23 cellular contexts compared by ENCODE assay signal in genomic region chr7:150954201-150954985, GRCh38. TPM values are rescaled to one million over a fixed set of nuclear protein-coding genes. Genes with fewer than 3 reads are reported as not detected.
DNase-seq lines count a peak whose midpoint lies in the region; ATAC-seq and TF ChIP-seq lines count a peak whose summit lies in the region.
"Had no signal": no experiment of that assay in that cellular context is flagged by ENCODE, and none has a peak within 500 bp of the region (broad histone marks: within the 10 kb centered on the region; RNA-seq: fewer than 3 reads in every experiment).

No MANE protein-coding gene starts in this region.

- TF ChIP-seq POLR2A in esophagus muscularis mucosa (IDR thresholded peaks at IDR 0.05; ENCODE audit: low read depth), result no peak

- no peaks in the 10 kb centered on the region for H3K9me3 ChIP-seq in esophagus muscularis mucosa
- no peaks in the 10 kb centered on the region for H3K9me3 ChIP-seq in mesenchymal stem cell (ENCODE audit: control insufficient read depth, low read length)
- no peaks in the 10 kb centered on the region for H3K9me3 ChIP-seq in smooth muscle cell (replicated peaks; ENCODE audit: low read depth)
- H3K9me3 ChIP-seq: colonic mucosa, right lobe of liver, upper lobe of right lung had no signal

- no peaks in the 10 kb centered on the region for H3K36me3 Mint-ChIP-seq in stimulated activated effector memory CD8-positive, alpha-beta T cell treated with anti-CD3 and anti-CD28 coated beads, Interleukin-12 subunit alpha, Interleukin-12 subunit beta, amount 100 ng/mL, for 72 hours

- H3K27ac Mint-ChIP-seq in stimulated activated effector memory CD8-positive, alpha-beta T cell treated with anti-CD3 and anti-CD28 coated beads, Interleukin-12 subunit alpha, Interleukin-12 subunit beta, amount 100 ng/mL, for 72 hours, result no peak overlapping the region
- H3K27ac Mint-ChIP-seq: activated CD4-positive, alpha-beta T cell treated with anti-CD3 and anti-CD28 coated beads for 36 hours; activated naive CD4-positive, alpha-beta T cell treated with anti-CD3 and anti-CD28 coated beads for 36 hours; naive thymus-derived CD4-positive, alpha-beta T cell; stimulated activated naive CD8-positive, alpha-beta T cell treated with anti-CD3 and anti-CD28 coated beads, Interleukin-15, Interleukin-2, amounts not matched to agents 100 ng/mL and 50 ng/mL, for 24 hours had no signal

- no peaks in the 10 kb centered on the region for H3F3A ChIP-seq in smooth muscle cell (ENCODE audit: low read depth)

- no peak overlapping the region for H2BK5ac ChIP-seq in mesenchymal stem cell (ENCODE audit: low read depth, low read length, poor library complexity, severe bottlenecking)

- H3K4me1 ChIP-seq in esophagus muscularis mucosa, result peaks cover 47 to 64% (median 57%) of the 10 kb centered on the region in 4 donors
- H3K4me1 ChIP-seq in mesenchymal stem cell (ENCODE audit: control insufficient read depth, insufficient read depth, low read depth, low read length), result peaks cover 16% of the 10 kb centered on the region
- peaks cover 19% of the 10 kb centered on the region for H3K4me1 ChIP-seq in smooth muscle cell (ENCODE audit: low read depth)
- H3K4me1 ChIP-seq: colonic mucosa, right lobe of liver had no signal

- H3K9me3 Mint-ChIP-seq in stimulated activated effector memory CD8-positive, alpha-beta T cell treated with anti-CD3 and anti-CD28 coated beads, Interleukin-12 subunit alpha, Interleukin-12 subunit beta, amount 100 ng/mL, for 72 hours, result no peaks in the 10 kb centered on the region
- H3K9me3 Mint-ChIP-seq: activated naive CD4-positive, alpha-beta T cell treated with anti-CD3 and anti-CD28 coated beads for 36 hours; naive thymus-derived CD4-positive, alpha-beta T cell; stimulated activated naive CD8-positive, alpha-beta T cell treated with anti-CD3 and anti-CD28 coated beads, Interleukin-15, Interleukin-2, amounts not matched to agents 100 ng/mL and 50 ng/mL, for 24 hours had no signal

- H3K27ac ChIP-seq in esophagus muscularis mucosa (replicated peaks in 1 of 4), result peak overlapping the region; percentile 77 to 88 (median 84)
- H3K27ac ChIP-seq in mesenchymal stem cell (ENCODE audit: low read length, poor library complexity, severe bottlenecking), result no peak overlapping the region
- H3K27ac ChIP-seq in smooth muscle cell (ENCODE audit: low read depth), result no peak overlapping the region
- H3K27ac ChIP-seq: colonic mucosa, right lobe of liver, upper lobe of right lung had no signal

- no peak overlapping the region for H2AK5ac ChIP-seq in mesenchymal stem cell (ENCODE audit: low read length, severe bottlenecking)

- H2BK120ac ChIP-seq in mesenchymal stem cell (ENCODE audit: low read depth, low read length), result no peak overlapping the region

- H2BK15ac ChIP-seq in mesenchymal stem cell (ENCODE audit: low read depth, poor library complexity, severe bottlenecking), result no peak overlapping the region

- H3K4me1 Mint-ChIP-seq in stimulated activated effector memory CD8-positive, alpha-beta T cell treated with anti-CD3 and anti-CD28 coated beads, Interleukin-12 subunit alpha, Interleukin-12 subunit beta, amount 100 ng/mL, for 72 hours, result no peaks in the 10 kb centered on the region

- no peaks in the 10 kb centered on the region for H4K20me1 ChIP-seq in smooth muscle cell (ENCODE audit: low read depth)

- no peak overlapping the region for H2AFZ ChIP-seq in mesenchymal stem cell (ENCODE audit: low read depth, low read length)
- H2AFZ ChIP-seq in smooth muscle cell (ENCODE audit: low read depth), result no peak overlapping the region

- 73% methylated on average over 7 of the region's 9 CpGs for WGBS in esophagus muscularis mucosa
- 74% methylated on average over 9 of the region's 9 CpGs for WGBS in mesenchymal stem cell
- WGBS in smooth muscle cell (ENCODE audit: low lambda C conversion rate), result 61% methylated on average over 9 of the region's 9 CpGs

- no peak overlapping the region for H3K23ac ChIP-seq in mesenchymal stem cell (ENCODE audit: low read length in 2 of 2)

- TF ChIP-seq EP300 in esophagus muscularis mucosa (IDR thresholded peaks at IDR 0.05), result no peak

- TF ChIP-seq CTCF in esophagus muscularis mucosa (IDR thresholded peaks at IDR 0.05) (no peak), smooth muscle cell (IDR thresholded peaks at IDR 0.05; ENCODE audit: borderline replicate concordance, insufficient read depth, poor library complexity, severe bottlenecking) (no peak)

- H3K4me3 ChIP-seq in H7 (ENCODE audit: insufficient read depth, low read depth, low read length) (no peak overlapping the region), esophagus muscularis mucosa (peak overlapping the region in 3 of 4 donors; percentile 43 to 49 (median 45)), mesenchymal stem cell (ENCODE audit: insufficient read depth in 1 of 2, low read depth in 1 of 2, low read length in 2 of 2) (no peak overlapping the region), smooth muscle cell (no peak overlapping the region)
- H3K4me3 ChIP-seq: right lobe of liver, upper lobe of right lung had no signal

- H3K79me2 ChIP-seq in smooth muscle cell (ENCODE audit: low read depth), result peaks cover 3% of the 10 kb centered on the region

- H3K4me2 ChIP-seq in mesenchymal stem cell (ENCODE audit: low read length, poor library complexity, severe bottlenecking), result no peak overlapping the region
- peak overlapping the region; percentile 85 for H3K4me2 ChIP-seq in smooth muscle cell

- no peak overlapping the region for H3K9ac ChIP-seq in mesenchymal stem cell (ENCODE audit: low read length)
- H3K9ac ChIP-seq in smooth muscle cell (ENCODE audit: low read depth), result no peak overlapping the region

- peak overlapping the region in 1 of 2 experiments; percentile 35 for H3K4ac ChIP-seq in mesenchymal stem cell (ENCODE audit: low read depth in 1 of 2, low read length in 2 of 2)

- ATAC-seq in stimulated activated effector memory CD8-positive, alpha-beta T cell treated with anti-CD3 and anti-CD28 coated beads, Interleukin-12 subunit alpha, Interleukin-12 subunit beta, amount 100 ng/mL, for 72 hours, result no peak
- ATAC-seq: activated CD4-positive, alpha-beta T cell treated with anti-CD3 and anti-CD28 coated beads for 36 hours; naive thymus-derived CD4-positive, alpha-beta T cell; upper lobe of right lung had no signal

- H4K91ac ChIP-seq in mesenchymal stem cell (ENCODE audit: low read length), result peak overlapping the region; percentile 60

- no peak overlapping the region for H4K8ac ChIP-seq in mesenchymal stem cell (ENCODE audit: low read length)

- peak overlapping the region in 1 of 2 experiments; percentile 5 for H3K14ac ChIP-seq in mesenchymal stem cell (ENCODE audit: low read length in 2 of 2)

- H3K36me3 ChIP-seq in H7 (replicated peaks; ENCODE audit: control insufficient read depth, insufficient read depth, low read length), result no peaks in the 10 kb centered on the region
- peaks cover 14 to 38% (median 29%) of the 10 kb centered on the region in 4 donors for H3K36me3 ChIP-seq in esophagus muscularis mucosa
- no peaks in the 10 kb centered on the region for H3K36me3 ChIP-seq in mesenchymal stem cell (ENCODE audit: control insufficient read depth in 1 of 2, insufficient read depth in 2 of 2, low read depth in 1 of 2, low read length in 2 of 2)
- no peaks in the 10 kb centered on the region for H3K36me3 ChIP-seq in smooth muscle cell (ENCODE audit: low read depth)
- H3K36me3 ChIP-seq: colonic mucosa, right lobe of liver, upper lobe of right lung had no signal

- DNase-seq in H7 (peak; percentile 57), esophagus muscularis mucosa (ENCODE audit: extremely low spot score) (no peak), mesenchymal stem cell (no peak), smooth muscle cell (lab: John Stamatoyannopoulos, UW; ENCODE audit: unreplicated experiment) (no peak), activated gamma-delta T cell treated with Interleukin-2 at 50 U/mL for 16 hours (no peak), cortex of kidney (lab: John Stamatoyannopoulos, UW) (no peak)
- no peak for DNase-seq in stimulated activated effector memory CD8-positive, alpha-beta T cell treated with anti-CD3 and anti-CD28 coated beads, Interleukin-12 subunit alpha, Interleukin-12 subunit beta, amount 100 ng/mL, for 72 hours (ENCODE audit: low spot score in 2 of 2)
- no peak for DNase-seq in stimulated activated CD4-positive, alpha-beta T cell treated with anti-CD3 and anti-CD28 coated beads, Interleukin-4, amount 100 ng/mL, for 4 hours
- DNase-seq: activated CD4-positive, alpha-beta T cell treated with anti-CD3 and anti-CD28 coated beads for 36 hours; activated naive CD4-positive, alpha-beta T cell treated with anti-CD3 and anti-CD28 coated beads for 36 hours; activated T-cell treated with anti-CD3 and anti-CD28 coated beads, Interleukin-2, amount 50 U/mL, for 48 hours; colonic mucosa; Karpas-422; naive thymus-derived CD4-positive, alpha-beta T cell; NCI-H1694; NCI-H2227 treated with DMSO at 0.1 percent for 48 hours; NCI-H69; right lobe of liver; T-helper 2 cell; upper lobe of right lung had no signal

- no peaks in the 10 kb centered on the region for H3K79me1 ChIP-seq in mesenchymal stem cell (replicated peaks; ENCODE audit: low read length, poor library complexity, severe bottlenecking)

- intact Hi-C loops in esophagus muscularis mucosa (cut with DNase I), result no loop called here

- H2BK12ac ChIP-seq in mesenchymal stem cell (ENCODE audit: low read length in 2 of 2), result no peak overlapping the region

- H3K27me3 ChIP-seq in H7 (ENCODE audit: control insufficient read depth, insufficient read depth, low read length) (no peaks in the 10 kb centered on the region), esophagus muscularis mucosa (peaks cover 0 to 5% (median 0%) of the 10 kb centered on the region in 4 donors), mesenchymal stem cell (ENCODE audit: control insufficient read depth in 1 of 2, insufficient read depth in 1 of 2, low read length in 2 of 2) (peaks cover 26 to 60% of the 10 kb centered on the region in 2 experiments), smooth muscle cell (ENCODE audit: low read depth) (no peaks in the 10 kb centered on the region)
- H3K27me3 ChIP-seq: colonic mucosa, right lobe of liver had no signal

- H3K4me3 Mint-ChIP-seq in stimulated activated effector memory CD8-positive, alpha-beta T cell treated with anti-CD3 and anti-CD28 coated beads, Interleukin-12 subunit alpha, Interleukin-12 subunit beta, amount 100 ng/mL, for 72 hours, result no peak overlapping the region
- H3K4me3 Mint-ChIP-seq: activated CD4-positive, alpha-beta T cell treated with anti-CD3 and anti-CD28 coated beads for 36 hours; activated naive CD4-positive, alpha-beta T cell treated with anti-CD3 and anti-CD28 coated beads for 36 hours; naive thymus-derived CD4-positive, alpha-beta T cell; stimulated activated naive CD8-positive, alpha-beta T cell treated with anti-CD3 and anti-CD28 coated beads, Interleukin-15, Interleukin-2, amounts not matched to agents 100 ng/mL and 50 ng/mL, for 24 hours had no signal

- H3K18ac ChIP-seq in mesenchymal stem cell (ENCODE audit: low read depth in 1 of 2, low read length in 2 of 2), result no peak overlapping the region

RNA-seq across cellular contexts. Expression of gene KCNH2, which starts 23.7 kb away (rescaled TPM):
- total RNA-seq in H7 (2014; rRNA removed; shearing (Covaris generic)), result 9.3 and 9.5 TPM in 2 replicates
- total RNA-seq in esophagus muscularis mucosa, result 10 to 100 TPM; 29.8 to 71.7 (median 42.5) TPM
- 0.87 TPM for polyA plus RNA-seq in mesenchymal stem cell (2013, experiment 1 of 2)
- 0.92 TPM for polyA plus RNA-seq in mesenchymal stem cell (2013, experiment 2 of 2)
- 12.9 and 13.3 TPM in 2 replicates for total RNA-seq in smooth muscle cell
- 32.1 and 37.7 TPM in 2 replicates for polyA plus RNA-seq in smooth muscle cell
- total RNA-seq: glomerular endothelial cell, osteocyte had no signal

RNA-seq across cellular contexts. Expression of gene NOS3, which starts 36.4 kb away (rescaled TPM):
- total RNA-seq in H7 (2014; rRNA removed; shearing (Covaris generic)), result 15.5 and 16.5 TPM in 2 replicates
- total RNA-seq in esophagus muscularis mucosa (10 to 100 TPM in 3 of 4 donors, 1 to 10 TPM in 1; 3.7 to 20.2 (median 16.2) TPM), smooth muscle cell (3.4 and 6.2 TPM in 2 replicates)
- polyA plus RNA-seq in mesenchymal stem cell (2013, experiment 1 of 2), result 4.7 TPM
- 3.5 TPM for polyA plus RNA-seq in mesenchymal stem cell (2013, experiment 2 of 2)
- polyA plus RNA-seq in smooth muscle cell, result 7.8 and 11.7 TPM in 2 replicates

Comparison
In these comparisons a context has a peak if more than half of its experiments do, and no peak if none do; other contexts are left out.
1. H3K4me3 ChIP-seq: peak in esophagus muscularis mucosa (3 of 4); none in H7 (single experiment), mesenchymal stem cell (0 of 2) and smooth muscle cell (single experiment).
2. H3K27ac ChIP-seq: peak in esophagus muscularis mucosa (4 of 4); none in mesenchymal stem cell (single experiment) and smooth muscle cell (single experiment).